ENCODE assay signal across 20 cellular contexts in genomic region chr7:38694326-38694725, GRCh38.
"Had no signal": no experiment of that assay in that cellular context is flagged by ENCODE, and none has a peak within 500 bp of the region (broad histone marks: within the 10 kb centered on the region; RNA-seq: fewer than 3 reads in every experiment).

No MANE protein-coding gene starts in this region.

- H3K4me3 ChIP-seq: gastrocnemius medialis, left lung, neural progenitor cell, prostate gland, right atrium auricular region, suprapubic skin, vagina had no signal

- H3K9ac ChIP-seq: neural progenitor cell had no signal

- ATAC-seq: activated CD8-positive, alpha-beta memory T cell treated with anti-CD3 and anti-CD28 coated beads, Interleukin-2, amount 10 ng/mL, durations not matched to agents 7 days and 5 days; gastrocnemius medialis; left lung; stimulated activated naive CD8-positive, alpha-beta T cell treated with anti-CD3 and anti-CD28 coated beads, Interleukin-15, amount 100 ng/mL, for 72 hours had no signal

- H3K4me3 Mint-ChIP-seq: activated B cell treated with CpG ODN at 0.5 μM for 24 hours; activated CD4-positive, alpha-beta memory T cell treated with anti-CD3 and anti-CD28 coated beads, Interleukin-2, amount 10 ng/mL, durations not matched to agents 7 days and 5 days; activated CD8-positive, alpha-beta memory T cell treated with anti-CD3 and anti-CD28 coated beads, Interleukin-2, amount 10 ng/mL, durations not matched to agents 7 days and 5 days; activated naive CD8-positive, alpha-beta T cell; neural progenitor cell; stimulated activated naive CD8-positive, alpha-beta T cell treated with anti-CD3 and anti-CD28 coated beads, Interleukin-15, amount 100 ng/mL, for 72 hours had no signal

- H3K9me3 Mint-ChIP-seq: activated CD4-positive, alpha-beta memory T cell treated with anti-CD3 and anti-CD28 coated beads, Interleukin-2, amount 10 ng/mL, durations not matched to agents 7 days and 5 days had no signal

- H3K27ac ChIP-seq: gastrocnemius medialis, left lung, neural progenitor cell, prostate gland, right atrium auricular region, suprapubic skin, vagina had no signal

- H3K4me1 ChIP-seq: gastrocnemius medialis, left lung, neural progenitor cell, prostate gland, right atrium auricular region, suprapubic skin, vagina had no signal

- H3K4me2 ChIP-seq: neural progenitor cell had no signal

- H3K9me3 ChIP-seq: gastrocnemius medialis, left lung, prostate gland, right atrium auricular region, suprapubic skin, vagina had no signal

- H3K36me3 ChIP-seq: gastrocnemius medialis, left lung, neural progenitor cell, prostate gland, right atrium auricular region, suprapubic skin, vagina had no signal

- H3K27me3 Mint-ChIP-seq: activated B cell treated with CpG ODN at 0.5 μM for 24 hours; stimulated activated naive CD8-positive, alpha-beta T cell treated with anti-CD3 and anti-CD28 coated beads, Interleukin-15, amount 100 ng/mL, for 72 hours had no signal

- DNase-seq: activated B cell treated with CpG ODN at 0.5 μM for 24 hours; activated CD4-positive, alpha-beta memory T cell treated with anti-CD3 and anti-CD28 coated beads, Interleukin-2, amount 10 ng/mL, durations not matched to agents 7 days and 5 days; activated CD4-positive, alpha-beta T cell treated with anti-CD3 and anti-CD28 coated beads for 48 hours; activated CD8-positive, alpha-beta memory T cell treated with anti-CD3 and anti-CD28 coated beads, Interleukin-2, amount 10 ng/mL, durations not matched to agents 7 days and 5 days; cerebellar nuclear complex; cortex of kidney; gastrocnemius medialis; head of caudate nucleus; left lung; mammary epithelial cell; stimulated activated CD4-positive, alpha-beta T cell treated with anti-CD3 and anti-CD28 coated beads, Interleukin-12 subunit alpha, Interleukin-12 subunit beta, amount 100 ng/mL, for 4 hours; stimulated activated CD4-positive, alpha-beta T cell treated with anti-CD3 and anti-CD28 coated beads, Interleukin-1b, Interleukin-23, amount 100 ng/mL, for 48 hours; stimulated activated naive CD8-positive, alpha-beta T cell treated with anti-CD3 and anti-CD28 coated beads, Interleukin-15, amount 100 ng/mL, for 72 hours; trophoblast cell had no signal

- H2AFZ ChIP-seq: neural progenitor cell had no signal

- H3K27ac Mint-ChIP-seq: activated B cell treated with CpG ODN at 0.5 μM for 24 hours; activated CD4-positive, alpha-beta memory T cell treated with anti-CD3 and anti-CD28 coated beads, Interleukin-2, amount 10 ng/mL, durations not matched to agents 7 days and 5 days; activated CD8-positive, alpha-beta memory T cell treated with anti-CD3 and anti-CD28 coated beads, Interleukin-2, amount 10 ng/mL, durations not matched to agents 7 days and 5 days; activated naive CD8-positive, alpha-beta T cell; neural progenitor cell; stimulated activated naive CD8-positive, alpha-beta T cell treated with anti-CD3 and anti-CD28 coated beads, Interleukin-15, amount 100 ng/mL, for 72 hours had no signal

- H3K27me3 ChIP-seq: gastrocnemius medialis, left lung, neural progenitor cell, right atrium auricular region, suprapubic skin, vagina had no signal

- H3K4me1 Mint-ChIP-seq: activated CD4-positive, alpha-beta memory T cell treated with anti-CD3 and anti-CD28 coated beads, Interleukin-2, amount 10 ng/mL, durations not matched to agents 7 days and 5 days; activated CD8-positive, alpha-beta memory T cell treated with anti-CD3 and anti-CD28 coated beads, Interleukin-2, amount 10 ng/mL, durations not matched to agents 7 days and 5 days; neural progenitor cell; stimulated activated naive CD8-positive, alpha-beta T cell treated with anti-CD3 and anti-CD28 coated beads, Interleukin-15, amount 100 ng/mL, for 72 hours had no signal
